8 cellular contexts compared by ENCODE assay signal in the genomic region with DNA sequence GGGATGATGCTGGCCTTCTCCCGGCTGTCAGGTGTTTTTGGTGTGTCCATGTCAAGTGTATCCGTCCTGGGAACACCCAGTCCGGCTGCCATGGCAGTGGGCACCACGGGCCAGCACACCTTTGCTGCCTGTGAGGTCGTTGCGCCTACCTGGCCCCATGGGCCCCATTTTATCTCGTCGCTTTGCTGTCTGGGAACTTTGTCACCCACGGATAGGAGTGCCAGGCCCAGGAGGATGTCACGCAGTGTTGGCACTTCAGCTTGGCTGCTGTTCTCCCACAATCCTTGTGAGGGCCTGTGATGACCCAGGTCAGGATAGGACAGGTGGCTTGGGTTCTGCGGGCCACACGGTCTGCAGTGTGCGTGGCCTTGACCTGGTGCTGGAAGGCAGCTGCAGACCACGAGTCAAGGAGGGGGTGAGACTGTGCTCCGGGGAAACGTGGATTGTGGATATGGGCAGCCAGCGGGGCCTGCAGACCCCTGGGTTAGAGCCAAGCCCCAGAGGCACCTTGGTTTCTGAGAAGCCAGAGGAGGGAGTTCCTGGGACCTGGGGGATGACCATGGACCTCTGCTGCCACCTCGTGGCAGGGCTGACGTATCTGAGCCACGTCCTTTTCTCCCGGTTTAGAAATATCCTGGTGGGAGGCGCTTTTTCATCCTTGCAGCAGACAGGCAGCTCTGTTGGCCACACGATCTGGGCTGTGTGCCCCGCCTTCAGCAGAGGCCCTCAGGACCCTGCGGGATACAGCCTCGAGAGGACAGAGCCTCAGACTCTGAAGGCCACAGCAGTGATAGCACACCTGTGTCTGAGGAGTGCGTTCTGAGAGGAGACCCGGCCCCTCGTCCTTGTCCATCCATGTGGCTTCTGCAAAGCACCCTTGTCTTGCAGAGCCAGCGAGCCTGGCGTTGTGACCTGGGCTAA.
DNase-seq lines count a peak whose midpoint lies in the region; ATAC-seq and TF ChIP-seq lines count a peak whose summit lies in the region.

No MANE protein-coding gene starts in this region.

- H3K27me3 ChIP-seq in gastroesophageal sphincter, result peaks cover 21% of the 10 kb centered on the region
- H3K27me3 ChIP-seq in ovary, result no peaks in the 10 kb centered on the region
- H3K27me3 ChIP-seq in tibial artery, result peaks cover 0 to 49% of the 10 kb centered on the region in 2 donors

- no peaks in the 10 kb centered on the region for H3K36me3 ChIP-seq in gastroesophageal sphincter
- no peaks in the 10 kb centered on the region for H3K36me3 ChIP-seq in ovary
- no peaks in the 10 kb centered on the region for H3K36me3 ChIP-seq in tibial artery

- TF ChIP-seq CTCF in NB4 (IDR thresholded peaks at IDR 0.05; ENCODE audit: low read depth, low read length), result peak; percentile 79
- TF ChIP-seq CTCF in gastroesophageal sphincter (IDR thresholded peaks at IDR 0.05), result peak in 3 of 4 experiments; percentile 77 to 85 (median 84)
- TF ChIP-seq CTCF in ovary (IDR thresholded peaks at IDR 0.05), result peak; percentile 63 to 72 (median 66)
- peak; percentile 69 to 74 for TF ChIP-seq CTCF in tibial artery (IDR thresholded peaks at IDR 0.05)

- intact Hi-C loops in ovary (cut with DNase I), result loop anchor here (5.0 to 10.0 kb wide), 4 partner anchors 263 to 686 kb away; no protein-coding TSS in a partner anchor
- intact Hi-C loops in tibial artery (cut with DNase I; ENCODE audit: low total_unique reads), result no loop called here

- ATAC-seq in gastroesophageal sphincter (peak; percentile 79), HG03159 (IDR thresholded peaks at IDR 0.05; ENCODE audit: unreplicated experiment) (no peak)

- WGBS in gastroesophageal sphincter (ENCODE audit: low coverage in 1 of 2), 2 donors, result 40 to 74% methylated on average over 2 to 6 of the region's 31 CpGs
- 29 to 36% (median 34%) methylated on average over 31 of the region's 31 CpGs for WGBS in ovary, 3 donors

- TF ChIP-seq EP300 in gastroesophageal sphincter (IDR thresholded peaks at IDR 0.05), result no peak
- no peak for TF ChIP-seq EP300 in ovary (IDR thresholded peaks at IDR 0.05)

- H3K4me1 ChIP-seq in gastroesophageal sphincter (peaks cover 0 to 8% (median 0%) of the 10 kb centered on the region in 3 donors), ovary (ENCODE audit: insufficient read depth) (peaks cover 3% of the 10 kb centered on the region), tibial artery (no peaks in the 10 kb centered on the region)

- TF ChIP-seq POLR2A in NB4 (IDR thresholded peaks at IDR 0.05; ENCODE audit: extremely low read depth, insufficient read length), result no peak
- TF ChIP-seq POLR2A in gastroesophageal sphincter (IDR thresholded peaks at IDR 0.05), result no peak
- TF ChIP-seq POLR2A in ovary (IDR thresholded peaks at IDR 0.05), result no peak

- no peak overlapping the region for H3K27ac ChIP-seq in gastroesophageal sphincter
- H3K27ac ChIP-seq in ovary, result no peak overlapping the region
- no peak overlapping the region for H3K27ac ChIP-seq in tibial artery

- H3K9me3 ChIP-seq in gastroesophageal sphincter (no peaks in the 10 kb centered on the region), ovary (no peaks in the 10 kb centered on the region), tibial artery (no peaks in the 10 kb centered on the region)

- H3K4me3 ChIP-seq in NB4 (ENCODE audit: low read depth, low read length) (no peak overlapping the region), gastroesophageal sphincter (no peak overlapping the region), ovary (no peak overlapping the region), tibial artery (no peak overlapping the region)

- in situ Hi-C loops in SK-MEL-5 (cut with HindIII; ENCODE audit: low pct_unique_long_range_greater_than_20kb, low sequenced_read_pairs), result no loop called here

- DNase-seq in EL, result peak; percentile 90
- peak; percentile 89 for DNase-seq in NB4 (ENCODE audit: low read depth)
- DNase-seq in SK-MEL-5 (ENCODE audit: low read depth, low spot score), result peak; percentile 87
- peak; percentile 63 for DNase-seq in activated gamma-delta T cell treated with anti-CD3 and anti-CD28 coated beads, Interleukin-2, amount 50 U/mL, for 16 hours (ENCODE audit: low read depth)
- peak; percentile 68 to 88 (median 82) for DNase-seq in ovary
- DNase-seq in tibial artery, result peak in 1 of 2 donors; percentile 69
